In the genomic region with DNA sequence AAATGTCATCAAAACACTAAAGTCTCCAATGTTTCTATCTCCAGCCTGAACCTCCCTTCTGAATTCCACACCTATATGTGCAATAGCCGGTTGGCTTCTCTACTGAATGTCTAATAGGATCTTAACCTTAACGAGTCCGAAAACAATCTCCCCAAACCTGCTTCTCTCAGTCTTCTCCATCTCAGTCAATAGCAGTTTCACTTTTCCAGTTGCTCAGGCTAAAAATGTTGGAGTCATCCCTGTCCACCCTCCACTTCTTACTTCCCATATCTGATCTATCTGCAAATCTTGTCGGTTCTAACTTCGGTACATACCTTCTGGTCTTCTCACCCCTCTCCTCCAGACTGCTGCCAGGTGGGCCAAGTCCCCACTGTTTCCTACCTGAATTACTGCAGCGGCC, we compare ENCODE assay signal across 35 cellular contexts. TPM values are rescaled to one million over a fixed set of nuclear protein-coding genes. Genes with fewer than 3 reads are reported as not detected.
"Had no signal": no experiment of that assay in that cellular context is flagged by ENCODE, and none has a peak within 500 bp of the region (broad histone marks: within the 10 kb centered on the region; RNA-seq: fewer than 3 reads in every experiment).

No MANE protein-coding gene starts in this region.

- FAIRE-seq: RCC 7860 had no signal

- H3K9me3 Mint-ChIP-seq: activated CD4-positive, alpha-beta memory T cell treated with anti-CD3 and anti-CD28 coated beads, Interleukin-2, amount 10 ng/mL, durations not matched to agents 7 days and 5 days; activated naive CD8-positive, alpha-beta T cell treated with anti-CD3 and anti-CD28 coated beads, Interleukin-2, amount 10 ng/mL, durations not matched to agents 7 days and 5 days had no signal

- H3K9me3 ChIP-seq: ascending aorta, MG63, SJCRH30 had no signal

- H3K27ac ChIP-seq: ascending aorta, SJCRH30, SK-N-MC, WERI-Rb-1 had no signal

- H3K36me3 ChIP-seq: ascending aorta, MG63, SJCRH30, WERI-Rb-1 had no signal

- H3K4me3 Mint-ChIP-seq: activated CD4-positive, alpha-beta memory T cell treated with anti-CD3 and anti-CD28 coated beads, Interleukin-2, amount 10 ng/mL, durations not matched to agents 7 days and 5 days; activated CD8-positive, alpha-beta memory T cell treated with anti-CD3 and anti-CD28 coated beads, Interleukin-2, amount 10 ng/mL, durations not matched to agents 7 days and 5 days; activated naive CD8-positive, alpha-beta T cell treated with anti-CD3 and anti-CD28 coated beads, Interleukin-2, amount 10 ng/mL, durations not matched to agents 7 days and 5 days had no signal

- DNase-seq: activated CD4-positive, alpha-beta memory T cell treated with anti-CD3 and anti-CD28 coated beads, Interleukin-2, amount 10 ng/mL, durations not matched to agents 7 days and 5 days; activated CD4-positive, alpha-beta T cell treated with anti-CD3 and anti-CD28 coated beads for 1 hour; activated CD4-positive, alpha-beta T cell treated with anti-CD3 and anti-CD28 coated beads for 48 hours; activated CD4-positive, CD25-positive, alpha-beta regulatory T cell; activated CD8-positive, alpha-beta memory T cell treated with anti-CD3 and anti-CD28 coated beads for 24 hours; activated CD8-positive, alpha-beta memory T cell treated with anti-CD3 and anti-CD28 coated beads, Interleukin-2, amount 10 ng/mL, durations not matched to agents 7 days and 5 days; activated CD8-positive, alpha-beta memory T cell treated with anti-CD3 and anti-CD28 coated beads, Interleukin-2, amount 50 U/mL, for 48 hours; activated effector memory CD4-positive, alpha-beta T cell treated with Interleukin-2 at 50 U/mL for 16 hours; activated naive CD4-positive, alpha-beta T cell treated with anti-CD3 and anti-CD28 coated beads, Interleukin-2, amount 50 U/mL, for 16 hours; activated naive CD8-positive, alpha-beta T cell treated with anti-CD3 and anti-CD28 coated beads, Interleukin-2, amount 10 ng/mL, durations not matched to agents 7 days and 5 days; activated T-cell treated with anti-CD3 and anti-CD28 coated beads, Interleukin-2, amount 50 U/mL, for 48 hours; amygdala; Karpas-422; KBM-7; MG63; NCI-H1048; NCI-H1105 treated with DMSO at 0.1 percent for 48 hours; NCI-H1436; NCI-H1694; NCI-H1930; NCI-H2081 treated with DMSO at 0.1 percent for 48 hours; NCI-H510A; NCI-H526; NCI-H748 treated with DMSO at 0.1 percent for 48 hours; NK-92 treated with Interleukin-12 subunit alpha and Interleukin-12 subunit beta, amount 100 ng/mL, for 24 hours; PC-3; SHP77; SJCRH30; T-helper 1 cell; T-helper 2 cell; T-helper 9 cell; WERI-Rb-1 had no signal

- H3K4me3 ChIP-seq: ascending aorta, MG63, SJCRH30, SK-N-MC had no signal

- H3K27me3 ChIP-seq: MG63, SJCRH30 had no signal

- H3K27ac Mint-ChIP-seq: activated CD4-positive, alpha-beta memory T cell treated with anti-CD3 and anti-CD28 coated beads, Interleukin-2, amount 10 ng/mL, durations not matched to agents 7 days and 5 days; activated CD8-positive, alpha-beta memory T cell treated with anti-CD3 and anti-CD28 coated beads, Interleukin-2, amount 10 ng/mL, durations not matched to agents 7 days and 5 days; activated naive CD8-positive, alpha-beta T cell treated with anti-CD3 and anti-CD28 coated beads, Interleukin-2, amount 10 ng/mL, durations not matched to agents 7 days and 5 days had no signal

- ATAC-seq: activated CD8-positive, alpha-beta memory T cell treated with anti-CD3 and anti-CD28 coated beads, Interleukin-2, amount 10 ng/mL, durations not matched to agents 7 days and 5 days; PC-3 had no signal

- H3K4me1 ChIP-seq: ascending aorta, SJCRH30 had no signal

- H3K36me3 Mint-ChIP-seq: activated naive CD8-positive, alpha-beta T cell treated with anti-CD3 and anti-CD28 coated beads, Interleukin-2, amount 10 ng/mL, durations not matched to agents 7 days and 5 days had no signal

RNA-seq across cellular contexts. Expression of a gene that starts 25.5 kb away (rescaled TPM):
- total RNA-seq: SJCRH30 had no signal
